Comparison of ENCODE assay signal across 8 cellular contexts in genomic region chr15:60408438-60409105, GRCh38. TPM values are rescaled to one million over a fixed set of nuclear protein-coding genes. Genes with fewer than 3 reads are reported as not detected.
DNase-seq lines count a peak whose midpoint lies in the region; TF ChIP-seq lines count a peak whose summit lies in the region.

No MANE protein-coding gene starts in this region.

- peaks cover 5% of the 10 kb centered on the region for H3K36me3 Mint-ChIP-seq in MCF 10A (ENCODE audit: insufficient read depth, unreplicated experiment)
- no peaks in the 10 kb centered on the region for H3K36me3 Mint-ChIP-seq in endothelial cell (ENCODE audit: low read depth, unreplicated experiment)

- H3K4me2 ChIP-seq in MM.1S (ENCODE audit: low read depth, low read length): peak overlapping the region; percentile 35

- H3K27me3 Mint-ChIP-seq in MCF 10A (ENCODE audit: insufficient read depth, unreplicated experiment): no peaks in the 10 kb centered on the region
- H3K27me3 Mint-ChIP-seq in endothelial cell (ENCODE audit: unreplicated experiment): peaks cover 2% of the 10 kb centered on the region

- intact Hi-C loops in MCF 10A (cut with micrococcal nuclease): loop anchor here (1.0 to 2.0 kb wide), 3 partner anchors 10 to 71 kb away; partner anchors contain the start of gene ICE2

- H3K4me1 ChIP-seq in MM.1S (ENCODE audit: low read length): peaks cover 13% of the 10 kb centered on the region

- POLR2A ChIA-PET in MCF 10A (lab: Yijun Ruan, JAX): interaction anchor here (0.6 to 11.6 kb wide), 15 partner anchors 12 to 724 kb away, joined by 3 to 238 read pairs (median 4); partner anchors contain the start of genes ANXA2 and ICE2

- no peaks in the 10 kb centered on the region for H4K20me1 ChIP-seq in MM.1S (ENCODE audit: insufficient read depth, low read length)

- H3K79me2 ChIP-seq in MM.1S (ENCODE audit: low read length): no peaks in the 10 kb centered on the region

- H3K4me3 ChIP-seq in MM.1S (ENCODE audit: low read length) (no peak overlapping the region), MG63 (no peak overlapping the region)

- peak overlapping the region; percentile 10 for H2AFZ ChIP-seq in MM.1S (ENCODE audit: low read length)

- BruUV-seq in MCF 10A (replicated peaks; lab: Mats Ljungman, UMichigan): no TSS peak

- H3K27ac ChIP-seq in MM.1S (ENCODE audit: low read length): peak overlapping the region; percentile 24; the same call in 1 of the 2 replicates

- H3F3A ChIP-seq in MM.1S (ENCODE audit: insufficient read depth, low read length): 0 out of 2 replicates have a peak, but pooled peaks cover 9% of the 10 kb centered on the region

- no peaks in the 10 kb centered on the region for H3K9me3 ChIP-seq in MM.1S (replicated peaks; ENCODE audit: insufficient read depth, low read length)
- H3K9me3 ChIP-seq in MG63: no peaks in the 10 kb centered on the region

- H3K27me3 ChIP-seq in MM.1S (replicated peaks; ENCODE audit: insufficient read depth, low read length) (no peaks in the 10 kb centered on the region), MG63 (no peaks in the 10 kb centered on the region)

- CTCF ChIA-PET in MCF 10A (lab: Yijun Ruan, JAX): interaction anchor here (1.3 kb wide), 1 partner anchor 12 kb away, joined by 5 read pairs; no protein-coding TSS in a partner anchor

- H3K36me3 ChIP-seq in MM.1S (replicated peaks; ENCODE audit: insufficient read depth, low read length) (no peaks in the 10 kb centered on the region), MG63 (no peaks in the 10 kb centered on the region)

- DNase-seq in NCI-H2107 treated with DMSO at 0.1 percent for 48 hours (lab: John Stamatoyannopoulos, UW; ENCODE audit: unreplicated experiment) (peak; percentile 19), NCI-H2107 (lab: John Stamatoyannopoulos, UW) (no peak), MM.1S (peak; percentile 35), MCF 10A (ENCODE audit: unreplicated experiment) (peak; percentile 95), renal cortical epithelial cell (ENCODE audit: low read depth) (peak; percentile 92), endothelial cell (ENCODE audit: low spot score) (no peak), MG63 (no peak), anterior cingulate cortex (lab: John Stamatoyannopoulos, UW) (no peak)

- H3K4me1 Mint-ChIP-seq in MCF 10A (ENCODE audit: insufficient read depth, unreplicated experiment) (peaks cover 28% of the 10 kb centered on the region), endothelial cell (ENCODE audit: unreplicated experiment) (peaks cover 12% of the 10 kb centered on the region)

- TF ChIP-seq CTCF in MM.1S (IDR thresholded peaks at IDR 0.05; ENCODE audit: low read length): no peak
- no peak for TF ChIP-seq CTCF in MCF 10A (IDR thresholded peaks at IDR 0.05; ENCODE audit: unreplicated experiment)
- TF ChIP-seq CTCF in endothelial cell (IDR thresholded peaks at IDR 0.05; ENCODE audit: unreplicated experiment): no peak

- peak overlapping the region; percentile 87 for H3K27ac Mint-ChIP-seq in MCF 10A (ENCODE audit: low read depth, unreplicated experiment)
- H3K27ac Mint-ChIP-seq in endothelial cell (ENCODE audit: unreplicated experiment): no peak overlapping the region

- H3K4me3 Mint-ChIP-seq in MCF 10A (ENCODE audit: unreplicated experiment) (peak overlapping the region; percentile 2), endothelial cell (ENCODE audit: unreplicated experiment) (no peak overlapping the region)

- H3K9ac ChIP-seq in MM.1S (ENCODE audit: low read length): no peak overlapping the region

- H3K9me3 Mint-ChIP-seq in MCF 10A (ENCODE audit: unreplicated experiment): no peaks in the 10 kb centered on the region
- H3K9me3 Mint-ChIP-seq in endothelial cell (ENCODE audit: unreplicated experiment): no peaks in the 10 kb centered on the region

- H3K9me2 ChIP-seq in MM.1S (replicated peaks; ENCODE audit: insufficient read depth, low read length): no peaks in the 10 kb centered on the region

RNA-seq across cellular contexts. Expression of gene ANXA2, which starts 10.8 kb away (rescaled TPM):
- total RNA-seq in MCF 10A (2022): 3,317 and 3,451 TPM in 2 replicates
- 3,594 and 6,130 TPM in 2 replicates for total RNA-seq in renal cortical epithelial cell
- total RNA-seq in endothelial cell (ENCODE audit: unreplicated experiment): 283 TPM
- 5,310 and 5,617 TPM in 2 replicates for total RNA-seq in MG63 (2014; rRNA removed; shearing (Covaris generic); ENCODE audit: low replicate concordance)

Comparison
In these comparisons a context has a peak if more than half of its experiments do, and no peak if none do; other contexts are left out.
1. DNase-seq: peak in NCI-H2107 treated with DMSO at 0.1 percent for 48 hours (single experiment), MM.1S (single experiment), MCF 10A (single experiment) and renal cortical epithelial cell (single experiment); none in NCI-H2107 (single experiment), endothelial cell (single experiment), MG63 (single experiment) and anterior cingulate cortex (0 of 58).
2. RNA of gene ANXA2, which starts 10.8 kb away (total RNA-seq): 5,310 to 5,617 TPM in MG63, 3,594 to 6,130 TPM in renal cortical epithelial cell and 3,317 to 3,451 TPM in MCF 10A; 283 TPM in endothelial cell (single experiment); every median in the first group is over 10 times any median in the second.